ENCODE assay signal across 29 cellular contexts in the genomic region with DNA sequence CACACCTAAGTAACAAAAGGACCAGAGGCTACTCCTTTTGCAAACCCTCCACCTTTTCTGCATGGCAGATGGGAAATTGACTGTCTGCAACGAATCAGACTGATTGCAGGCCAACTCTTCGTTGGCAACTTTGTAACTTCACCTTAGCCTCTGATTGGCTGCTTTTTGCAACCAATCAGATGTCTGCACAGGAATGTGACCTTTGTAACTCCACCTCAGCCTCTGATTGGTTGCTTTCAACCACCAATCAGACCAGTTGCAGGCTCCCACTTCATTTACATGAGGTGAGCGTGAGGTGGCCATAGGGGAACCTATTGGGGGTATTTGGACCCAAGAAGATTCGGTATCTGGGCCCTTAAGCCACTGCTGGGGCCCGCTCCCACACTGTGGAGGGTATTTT.
"Had no signal": no experiment of that assay in that cellular context is flagged by ENCODE, and none has a peak within 500 bp of the region (broad histone marks: within the 10 kb centered on the region; RNA-seq: fewer than 3 reads in every experiment).

No MANE protein-coding gene starts in this region.

- H3K27ac ChIP-seq: brain microvascular endothelial cell, coronary artery, dorsolateral prefrontal cortex, WERI-Rb-1 had no signal

- H3K27me3 ChIP-seq: brain microvascular endothelial cell had no signal

- ATAC-seq: activated CD4-positive, alpha-beta T cell treated with anti-CD3 and anti-CD28 coated beads for 36 hours; activated CD8-positive, alpha-beta T cell treated with anti-CD3 and anti-CD28 coated beads for 36 hours; activated T-cell treated with anti-CD3 and anti-CD28 coated beads, Interleukin-2, amount 50 U/mL, for 4 hours; activated T-helper 17 cell treated with anti-CD3 and anti-CD28 coated beads, Interleukin-2, amount 50 U/mL, for 72 hours; esophagus mucosa; T-helper 17 cell had no signal

- DNase-seq: activated CD4-positive, alpha-beta T cell treated with anti-CD3 and anti-CD28 coated beads for 36 hours; activated CD4-positive, alpha-beta T cell treated with anti-CD3 and anti-CD28 coated beads, Interleukin-2, amount 10 ng/mL, durations not matched to agents 7 days and 5 days; activated CD4-positive, alpha-beta T cell treated with anti-CD3 and anti-CD28 coated beads, Interleukin-2, amount 50 U/mL, for 4 hours; activated CD4-positive, CD25-positive, alpha-beta regulatory T cell; activated CD4-positive, CD25-positive, alpha-beta regulatory T cell treated with anti-CD3 and anti-CD28 coated beads, Interleukin-2, amount 50 U/mL, for 72 hours; activated CD8-positive, alpha-beta memory T cell treated with anti-CD3 and anti-CD28 coated beads for 24 hours; activated CD8-positive, alpha-beta T cell treated with anti-CD3 and anti-CD28 coated beads for 36 hours; activated effector memory CD4-positive, alpha-beta T cell treated with Interleukin-2 at 50 U/mL for 16 hours; activated gamma-delta T cell treated with Interleukin-2 at 50 U/mL for 16 hours; activated naive CD4-positive, alpha-beta T cell treated with anti-CD3 and anti-CD28 coated beads, Interleukin-2, amount 50 U/mL, for 16 hours; activated naive CD4-positive, alpha-beta T cell treated with Interleukin-2 at 50 U/mL for 16 hours; activated T-cell treated with anti-CD3 and anti-CD28 coated beads, Interleukin-2, amount 50 U/mL, for 4 hours; amniotic stem cell; anterior cingulate cortex; brain microvascular endothelial cell; dorsolateral prefrontal cortex; effector memory CD4-positive, alpha-beta T cell; endodermal cell; foreskin fibroblast; head of caudate nucleus; T-helper 17 cell; T1000; WERI-Rb-1 had no signal

- H3K4me3 ChIP-seq: coronary artery, dorsolateral prefrontal cortex had no signal

- H3K36me3 ChIP-seq: brain microvascular endothelial cell, WERI-Rb-1 had no signal

- FAIRE-seq: astrocyte, bronchial epithelial cell, frontal cortex had no signal
